8 cellular contexts compared by ENCODE assay signal in the genomic region with DNA sequence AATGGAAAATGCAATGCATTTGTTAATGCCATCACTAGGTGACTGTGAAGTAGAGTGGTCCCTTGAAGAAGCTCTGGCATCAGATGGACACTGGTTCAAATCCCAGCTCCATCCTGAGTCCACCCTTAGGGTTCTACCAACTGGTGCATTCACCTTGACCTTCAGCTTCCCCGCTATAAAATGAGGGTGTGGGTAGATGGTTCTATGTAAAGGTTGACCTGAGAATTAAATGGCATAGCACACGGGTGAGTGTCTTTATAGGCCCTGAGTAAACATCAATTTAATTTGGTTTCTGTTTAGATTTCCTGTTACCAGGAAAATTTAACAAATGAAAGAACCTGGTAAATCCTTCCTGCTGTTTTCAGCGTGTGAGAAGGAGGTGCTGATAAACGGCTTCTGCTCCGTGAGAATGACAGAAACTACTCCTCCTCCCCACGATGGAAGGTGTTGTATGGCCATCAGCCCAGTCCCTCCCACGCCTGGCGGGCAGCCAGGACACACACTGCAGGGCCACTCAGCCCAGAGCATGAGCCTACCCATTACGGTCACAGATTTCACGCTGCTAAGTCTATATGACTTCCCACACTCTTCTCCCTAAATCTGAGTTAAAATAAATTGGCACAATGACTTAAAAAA.
DNase-seq lines count a peak whose midpoint lies in the region; ATAC-seq and TF ChIP-seq lines count a peak whose summit lies in the region.

No MANE protein-coding gene starts in this region.

- ATAC-seq in heart left ventricle (peak; percentile 80 to 89 (median 88)), HG02981 (IDR thresholded peaks at IDR 0.05; ENCODE audit: unreplicated experiment) (no peak), GM18498 (IDR thresholded peaks at IDR 0.05; ENCODE audit: unreplicated experiment) (no peak)
- no peak for ATAC-seq in stimulated activated naive CD8-positive, alpha-beta T cell treated with anti-CD3 and anti-CD28 coated beads, Interleukin-15, Interleukin-2, amounts not matched to agents 100 U/mL and 50 U/mL, for 24 hours

- H3K36me3 ChIP-seq in SJCRH30: peaks cover 33% of the 10 kb centered on the region
- peaks cover 0 to 28% (median 13%) of the 10 kb centered on the region in 9 donors for H3K36me3 ChIP-seq in heart left ventricle
- no peaks in the 10 kb centered on the region for H3K36me3 ChIP-seq in smooth muscle cell (ENCODE audit: low read depth)

- 12 to 22% (median 16%) methylated on average over 10 of the region's 10 CpGs for WGBS in heart left ventricle, 4 donors
- WGBS in smooth muscle cell (ENCODE audit: low lambda C conversion rate): 49% methylated on average over 10 of the region's 10 CpGs

- H3K9ac ChIP-seq in smooth muscle cell (ENCODE audit: low read depth): no peak overlapping the region

- H3K27me3 ChIP-seq in SJCRH30 (no peaks in the 10 kb centered on the region), heart left ventricle (no peaks in the 10 kb centered on the region), smooth muscle cell (ENCODE audit: low read depth) (no peaks in the 10 kb centered on the region)

- H3K9me3 ChIP-seq in SJCRH30 (replicated peaks) (no peaks in the 10 kb centered on the region), heart left ventricle (no peaks in the 10 kb centered on the region), smooth muscle cell (replicated peaks; ENCODE audit: low read depth) (no peaks in the 10 kb centered on the region)

- DNase-seq in LHCN-M2 (ENCODE audit: low read depth) (peak; percentile 46), SJCRH30 (peak; percentile 91 to 93), heart left ventricle (peak; percentile 83 to 91 (median 85)), smooth muscle cell (lab: John Stamatoyannopoulos, UW; ENCODE audit: unreplicated experiment) (no peak)
- no peak for DNase-seq in stimulated activated naive CD8-positive, alpha-beta T cell treated with anti-CD3 and anti-CD28 coated beads, Interleukin-15, Interleukin-2, amounts not matched to agents 100 U/mL and 50 U/mL, for 24 hours
- DNase-seq in NK-92 treated with Interleukin-12 subunit alpha and Interleukin-12 subunit beta, amount 100 ng/mL, for 24 hours (lab: John Stamatoyannopoulos, UW): no peak

- no peak overlapping the region for H3K4me3 ChIP-seq in SJCRH30
- no peak overlapping the region for H3K4me3 ChIP-seq in heart left ventricle
- no peak overlapping the region for H3K4me3 ChIP-seq in smooth muscle cell

- H3K4me1 ChIP-seq in SJCRH30 (peaks cover 67% of the 10 kb centered on the region), heart left ventricle (peaks cover 0 to 62% (median 35%) of the 10 kb centered on the region in 12 donors), smooth muscle cell (ENCODE audit: low read depth) (peaks cover 2% of the 10 kb centered on the region)

- peaks cover 98% of the 10 kb centered on the region for H4K20me1 ChIP-seq in smooth muscle cell (ENCODE audit: low read depth)

- H3K79me2 ChIP-seq in smooth muscle cell (ENCODE audit: low read depth): peaks cover 13% of the 10 kb centered on the region

- peaks cover 7% of the 10 kb centered on the region for H3F3A ChIP-seq in smooth muscle cell (ENCODE audit: low read depth)

- intact Hi-C loops in heart left ventricle (cut with DNase I): loop anchor here in 3 of 10 donors (2.0 to 10.0 kb wide), 4 partner anchors 17 to 107 kb away; no protein-coding TSS in a partner anchor

- H2AFZ ChIP-seq in smooth muscle cell (ENCODE audit: low read depth): no peak overlapping the region

- peak overlapping the region; percentile 16 for H3K4me2 ChIP-seq in smooth muscle cell

- TF ChIP-seq CTCF in heart left ventricle (IDR thresholded peaks at IDR 0.05): no peak
- no peak for TF ChIP-seq CTCF in smooth muscle cell (IDR thresholded peaks at IDR 0.05; ENCODE audit: borderline replicate concordance, insufficient read depth, poor library complexity, severe bottlenecking)

- TF ChIP-seq POLR2A in heart left ventricle (IDR thresholded peaks at IDR 0.05): no peak

- H3K27ac ChIP-seq in SJCRH30: peak overlapping the region; percentile 56
- H3K27ac ChIP-seq in heart left ventricle: peak overlapping the region in 6 of 12 donors; percentile 21 to 51 (median 33)
- no peak overlapping the region for H3K27ac ChIP-seq in smooth muscle cell (ENCODE audit: low read depth)

Comparison
In these comparisons a context has a peak if more than half of its experiments do, and no peak if none do; other contexts are left out.
1. DNase-seq: peak in LHCN-M2 (single experiment), SJCRH30 (2 of 2) and heart left ventricle (5 of 5); none in smooth muscle cell (single experiment), stimulated activated naive CD8-positive, alpha-beta T cell treated with anti-CD3 and anti-CD28 coated beads, Interleukin-15, Interleukin-2, amounts not matched to agents 100 U/mL and 50 U/mL, for 24 hours (single experiment) and NK-92 treated with Interleukin-12 subunit alpha and Interleukin-12 subunit beta, amount 100 ng/mL, for 24 hours (single experiment).
2. ATAC-seq: peak in heart left ventricle (4 of 4); none in HG02981 (single experiment), GM18498 (single experiment) and stimulated activated naive CD8-positive, alpha-beta T cell treated with anti-CD3 and anti-CD28 coated beads, Interleukin-15, Interleukin-2, amounts not matched to agents 100 U/mL and 50 U/mL, for 24 hours (single experiment).